8 cellular contexts compared by ENCODE assay signal in the genomic region with DNA sequence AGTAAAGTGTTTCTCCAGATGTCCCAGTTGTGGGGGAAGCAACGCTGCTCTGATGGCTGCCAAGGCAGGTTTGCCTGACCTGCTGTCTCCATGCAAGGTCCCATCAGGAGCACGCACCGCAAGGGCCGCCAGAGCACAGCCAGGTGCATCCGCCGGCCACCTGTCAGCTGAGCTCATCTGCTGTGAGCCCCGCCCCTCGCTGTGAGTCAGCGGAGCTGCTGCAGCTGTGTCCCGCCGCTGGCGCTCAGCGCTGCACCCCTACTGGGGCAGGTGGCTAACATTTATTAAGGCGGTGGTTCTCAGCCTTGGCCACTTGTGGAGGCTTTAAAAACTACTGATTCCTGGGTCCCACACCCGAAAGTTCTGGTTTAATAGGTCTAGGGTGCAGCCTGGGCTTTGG.
A peak's percentile ranks its signal among the peaks of the same experiment; 100 is the strongest.
DNase-seq lines count a peak whose midpoint lies in the region; ATAC-seq and TF ChIP-seq lines count a peak whose summit lies in the region.

No MANE protein-coding gene starts in this region.

- 0 out of 2 replicates have a peak, but pooled peaks cover 6% of the 10 kb centered on the region for H3K27me3 ChIP-seq in PC-9 (ENCODE audit: insufficient read depth, low read depth)

- H3K9me2 ChIP-seq in PC-9 (ENCODE audit: insufficient read depth), result no peaks in the 10 kb centered on the region

- H3K27me3 Mint-ChIP-seq in activated naive CD8-positive, alpha-beta T cell treated with anti-CD3 and anti-CD28 coated beads, Interleukin-2, amount 10 ng/mL, durations not matched to agents 7 days and 5 days, result peaks cover 39% of the 10 kb centered on the region
- H3K27me3 Mint-ChIP-seq in HFFc6 (ENCODE audit: insufficient read depth), result no peaks in the 10 kb centered on the region

- no peaks in the 10 kb centered on the region for H3K4me1 ChIP-seq in PC-9 (replicated peaks; ENCODE audit: insufficient read depth)

- no peak overlapping the region for H2AFZ ChIP-seq in PC-9

- peak overlapping the region; percentile 25; the same call in 1 of the 2 replicates for H3K4me2 ChIP-seq in PC-9

- no peaks in the 10 kb centered on the region for H3K36me3 Mint-ChIP-seq in activated naive CD8-positive, alpha-beta T cell treated with anti-CD3 and anti-CD28 coated beads, Interleukin-2, amount 10 ng/mL, durations not matched to agents 7 days and 5 days
- H3K36me3 Mint-ChIP-seq in HFFc6 (ENCODE audit: low read depth), result no peaks in the 10 kb centered on the region

- H3K79me2 ChIP-seq in PC-9 (ENCODE audit: low read depth), result no peaks in the 10 kb centered on the region

- no peak overlapping the region for H3K27ac ChIP-seq in PC-9

- intact Hi-C loops in PC-9 (cut with micrococcal nuclease; ENCODE audit: unreplicated experiment), result no loop called here

- BruUV-seq in PC-9 (replicated peaks; lab: Mats Ljungman, UMichigan), result no TSS peak

- no peaks in the 10 kb centered on the region for H3K9me3 ChIP-seq in PC-9 (ENCODE audit: insufficient read depth, low read depth)

- no peaks in the 10 kb centered on the region; the same call in 1 of the 2 replicates for H3F3A ChIP-seq in PC-9 (ENCODE audit: insufficient read depth, low read depth)

- H3K4me3 ChIP-seq in PC-9, result no peak overlapping the region

- H3K36me3 ChIP-seq in PC-9 (ENCODE audit: low read depth), result no peaks in the 10 kb centered on the region

- in situ Hi-C loops in G401 (cut with HindIII; ENCODE audit: low sequenced_read_pairs), result no loop called here

- TF ChIP-seq CTCF in PC-9 (conservative IDR thresholded peaks at IDR 0.05) (no peak), HFFc6 (IDR thresholded peaks at IDR 0.05) (no peak)

- POLR2A ChIA-PET in PC-9 (lab: Charles Lee; ENCODE audit: unreplicated experiment), result no interaction called here
- POLR2A ChIA-PET in activated naive CD8-positive, alpha-beta T cell treated with anti-CD3 and anti-CD28 coated beads, Interleukin-2, amount 10 ng/mL, durations not matched to agents 7 days and 5 days (lab: Charles Lee), result no interaction called here

- peak; percentile 66 to 69 for DNase-seq in PC-9
- DNase-seq in activated naive CD8-positive, alpha-beta T cell treated with anti-CD3 and anti-CD28 coated beads, Interleukin-2, amount 10 ng/mL, durations not matched to agents 7 days and 5 days, result peak; percentile 49
- peak; percentile 46 for DNase-seq in mucosa of gallbladder (ENCODE audit: low spot score)
- DNase-seq in amniotic stem cell (lab: John Stamatoyannopoulos, UW), result no peak
- DNase-seq in HFFc6, result no peak
- DNase-seq in G401 (ENCODE audit: low spot score), result no peak

- H4K20me1 ChIP-seq in PC-9 (ENCODE audit: insufficient read depth), result no peaks in the 10 kb centered on the region

- no peaks in the 10 kb centered on the region for H3K4me1 Mint-ChIP-seq in activated naive CD8-positive, alpha-beta T cell treated with anti-CD3 and anti-CD28 coated beads, Interleukin-2, amount 10 ng/mL, durations not matched to agents 7 days and 5 days
- H3K4me1 Mint-ChIP-seq in HFFc6 (ENCODE audit: low read depth), result peaks cover 38% of the 10 kb centered on the region

- CTCF ChIA-PET in PC-9 (lab: Charles Lee), result interaction anchor here (0.5 to 1.2 kb wide), 3 partner anchors 31 to 461 kb away, joined by 3 to 10 read pairs (median 3); no protein-coding TSS in a partner anchor

- ATAC-seq in GM18861 (IDR thresholded peaks at IDR 0.05; ENCODE audit: unreplicated experiment) (peak; percentile 73), HG03280 (IDR thresholded peaks at IDR 0.05; ENCODE audit: unreplicated experiment) (peak; percentile 55)
- peak; percentile 66 for ATAC-seq in activated naive CD8-positive, alpha-beta T cell treated with anti-CD3 and anti-CD28 coated beads, Interleukin-2, amount 10 ng/mL, durations not matched to agents 7 days and 5 days (ENCODE audit: low read depth)

- H3K4me3 Mint-ChIP-seq in activated naive CD8-positive, alpha-beta T cell treated with anti-CD3 and anti-CD28 coated beads, Interleukin-2, amount 10 ng/mL, durations not matched to agents 7 days and 5 days, result no peak overlapping the region
- no peak overlapping the region for H3K4me3 Mint-ChIP-seq in HFFc6

- H3K27ac Mint-ChIP-seq in activated naive CD8-positive, alpha-beta T cell treated with anti-CD3 and anti-CD28 coated beads, Interleukin-2, amount 10 ng/mL, durations not matched to agents 7 days and 5 days, result no peak overlapping the region
- no peak overlapping the region for H3K27ac Mint-ChIP-seq in HFFc6

- H3K9me3 Mint-ChIP-seq in activated naive CD8-positive, alpha-beta T cell treated with anti-CD3 and anti-CD28 coated beads, Interleukin-2, amount 10 ng/mL, durations not matched to agents 7 days and 5 days, result no peaks in the 10 kb centered on the region
- no peaks in the 10 kb centered on the region for H3K9me3 Mint-ChIP-seq in HFFc6

Comparison
In these comparisons a context has a peak if more than half of its experiments do, and no peak if none do; other contexts are left out.
1. DNase-seq: peak in PC-9 (2 of 2), activated naive CD8-positive, alpha-beta T cell treated with anti-CD3 and anti-CD28 coated beads, Interleukin-2, amount 10 ng/mL, durations not matched to agents 7 days and 5 days (single experiment) and mucosa of gallbladder (single experiment); none in amniotic stem cell (single experiment), HFFc6 (single experiment) and G401 (single experiment).
2. Peak in every context shown above with its lines, with median percentiles within 50 percentile points of each other: ATAC-seq.